1 cellular context compared by ENCODE assay signal in genomic region chr20:48631114-48632016, GRCh38.
TF ChIP-seq lines count a peak whose summit lies in the region.

No MANE protein-coding gene starts in this region.

TF ChIP-seq in HepG2, 621 proteins besides CTCF, POLR2A, EP300 and RAD21 (continued from another document):
- TF ChIP-seq ZBTB40 (IDR thresholded peaks at IDR 0.05) (peak; percentile 90), ZBTB40 (CRISPR knock-in tag; IDR thresholded peaks at IDR 0.05) (peak; percentile 99), PAXIP1 (CRISPR knock-in tag; conservative IDR thresholded peaks at IDR 0.05) (no peak), ZBTB7A (CRISPR knock-in tag; IDR thresholded peaks at IDR 0.05) (0 out of 2 replicates have a peak, but pooled peaks have one; percentile 24), CREB3 (CRISPR knock-in tag; IDR thresholded peaks at IDR 0.05) (no peak)
TF ChIP-seq in HepG2: peak in this region for 2.
